Comparison of ENCODE assay signal across 22 cellular contexts in genomic region chr11:10499452-10500262, GRCh38. TPM values are rescaled to one million over a fixed set of nuclear protein-coding genes. Genes with fewer than 3 reads are reported as not detected.
DNase-seq lines count a peak whose midpoint lies in the region; ATAC-seq and TF ChIP-seq lines count a peak whose summit lies in the region.
"Had no signal": no experiment of that assay in that cellular context is flagged by ENCODE, and none has a peak within 500 bp of the region (broad histone marks: within the 10 kb centered on the region; RNA-seq: fewer than 3 reads in every experiment).

No MANE protein-coding gene starts in this region.

- no peak overlapping the region for H3K4me3 Mint-ChIP-seq in natural killer cell treated with Interleukin-12 subunit alpha and Interleukin-12 subunit beta and Interleukin-15 and Interleukin-18, amount 100 ng/mL, for 72 hours
- H3K4me3 Mint-ChIP-seq in natural killer cell, result no peak overlapping the region

- H3K36me3 Mint-ChIP-seq in natural killer cell treated with Interleukin-12 subunit alpha and Interleukin-12 subunit beta and Interleukin-15 and Interleukin-18, amount 100 ng/mL, for 72 hours, result no peaks in the 10 kb centered on the region
- no peaks in the 10 kb centered on the region for H3K36me3 Mint-ChIP-seq in natural killer cell

- TF ChIP-seq POLR2A in lower leg skin (IDR thresholded peaks at IDR 0.05), result no peak

- TF ChIP-seq CTCF in natural killer cell (IDR thresholded peaks at IDR 0.05) (no peak), lower leg skin (IDR thresholded peaks at IDR 0.05) (no peak)

- ATAC-seq in natural killer cell treated with Interleukin-12 subunit alpha and Interleukin-12 subunit beta and Interleukin-15 and Interleukin-18, amount 100 ng/mL, for 72 hours, result no peak
- ATAC-seq in natural killer cell (no peak), HG02759 (IDR thresholded peaks at IDR 0.05; ENCODE audit: unreplicated experiment) (no peak)
- ATAC-seq: left colon, mucosa of descending colon, right lobe of liver had no signal

- no peaks in the 10 kb centered on the region for H3K4me1 Mint-ChIP-seq in natural killer cell treated with Interleukin-12 subunit alpha and Interleukin-12 subunit beta and Interleukin-15 and Interleukin-18, amount 100 ng/mL, for 72 hours (ENCODE audit: low read depth in 2 of 2)
- H3K4me1 Mint-ChIP-seq in natural killer cell, result no peaks in the 10 kb centered on the region

- intact Hi-C loops in natural killer cell (cut with micrococcal nuclease) (no loop called here), lower leg skin (cut with DNase I; ENCODE audit: low total_unique reads) (no loop called here)

- H3K27ac Mint-ChIP-seq in natural killer cell treated with Interleukin-12 subunit alpha and Interleukin-12 subunit beta and Interleukin-15 and Interleukin-18, amount 100 ng/mL, for 72 hours, result no peak overlapping the region
- H3K27ac Mint-ChIP-seq in natural killer cell, result no peak overlapping the region
- H3K27ac Mint-ChIP-seq: activated T-helper 2 cell treated with anti-CD3 and anti-CD28 coated beads, Interferon-gamma antibody, Interleukin-2, Interleukin-4, amounts not matched to agents 10 μg/mL and 5 μg/mL and 100 μg/mL, durations not matched to agents 14 hours and 24 hours and 36 hours had no signal

- no peaks in the 10 kb centered on the region for H3K27me3 Mint-ChIP-seq in natural killer cell treated with Interleukin-12 subunit alpha and Interleukin-12 subunit beta and Interleukin-15 and Interleukin-18, amount 100 ng/mL, for 72 hours
- H3K27me3 Mint-ChIP-seq in natural killer cell (ENCODE audit: low read depth in 2 of 2), result no peaks in the 10 kb centered on the region

- 81 to 86% methylated on average over 15 of the region's 15 CpGs for WGBS in lower leg skin, 2 donors

- DNase-seq in natural killer cell treated with Interleukin-12 subunit alpha and Interleukin-12 subunit beta and Interleukin-15 and Interleukin-18, amount 100 ng/mL, for 72 hours (ENCODE audit: low spot score), result peak; percentile 51
- no peak for DNase-seq in natural killer cell
- peak; percentile 47 for DNase-seq in amniotic epithelial cell (ENCODE audit: low read depth)
- peak; percentile 70 to 87 for DNase-seq in lower leg skin (ENCODE audit: low spot score in 2 of 2)
- no peak for DNase-seq in NCI-H2081 treated with DMSO at 0.1 percent for 48 hours (lab: John Stamatoyannopoulos, UW)
- no peak for DNase-seq in foreskin melanocyte
- no peak for DNase-seq in NCI-H1694 (lab: John Stamatoyannopoulos, UW)
- DNase-seq: activated CD4-positive, CD25-positive, alpha-beta regulatory T cell; central memory CD4-positive, alpha-beta T cell; effector CD8-positive, alpha-beta T cell; KG1; left colon; mucosa of descending colon; NCI-H1092; NCI-H2107; NCI-H524 treated with DMSO at 0.1 percent for 48 hours; PC-9; stomach; T-helper 9 cell had no signal

- no peak overlapping the region for H3K4me3 ChIP-seq in lower leg skin (ENCODE audit: low read depth, poor library complexity, severe bottlenecking)
- H3K4me3 ChIP-seq: mucosa of descending colon, PC-9, right lobe of liver, stomach had no signal

- no peaks in the 10 kb centered on the region for H3K9me3 Mint-ChIP-seq in natural killer cell treated with Interleukin-12 subunit alpha and Interleukin-12 subunit beta and Interleukin-15 and Interleukin-18, amount 100 ng/mL, for 72 hours
- H3K9me3 Mint-ChIP-seq in natural killer cell, result no peaks in the 10 kb centered on the region
- H3K9me3 Mint-ChIP-seq: activated T-helper 2 cell treated with anti-CD3 and anti-CD28 coated beads, Interferon-gamma antibody, Interleukin-2, Interleukin-4, amounts not matched to agents 10 μg/mL and 5 μg/mL and 100 μg/mL, durations not matched to agents 14 hours and 24 hours and 36 hours had no signal

RNA-seq across cellular contexts. Expression of gene RNF141, which starts 41.3 kb away (rescaled TPM):
- 10 to 100 TPM in 1 of 2 donors, 1 to 10 TPM in 1; 9.5 to 12.7 TPM for total RNA-seq in natural killer cell treated with Interleukin-12 subunit alpha and Interleukin-12 subunit beta and Interleukin-15 and Interleukin-18, amount 100 ng/mL, for 72 hours
- total RNA-seq in natural killer cell (10 to 100 TPM; 10.3 to 13.9 (median 11.7) TPM), lower leg skin (10 to 100 TPM; 70.6 to 74.9 (median 74.2) TPM)

RNA-seq across cellular contexts. Expression of gene AMPD3, which starts 44.6 kb away (rescaled TPM):
- total RNA-seq in natural killer cell treated with Interleukin-12 subunit alpha and Interleukin-12 subunit beta and Interleukin-15 and Interleukin-18, amount 100 ng/mL, for 72 hours, result 10 to 100 TPM; 10.9 to 11.3 TPM
- 1 to 10 TPM; 5.5 to 9.2 (median 6.8) TPM for total RNA-seq in natural killer cell
- 10 to 100 TPM; 30.2 to 43.3 (median 32.6) TPM for total RNA-seq in lower leg skin

Comparison
In these comparisons a context has a peak if more than half of its experiments do, and no peak if none do; other contexts are left out.
1. DNase-seq: peak in natural killer cell treated with Interleukin-12 subunit alpha and Interleukin-12 subunit beta and Interleukin-15 and Interleukin-18, amount 100 ng/mL, for 72 hours (single experiment), amniotic epithelial cell (single experiment) and lower leg skin (2 of 2); none in natural killer cell (single experiment), NCI-H2081 treated with DMSO at 0.1 percent for 48 hours (single experiment), foreskin melanocyte (single experiment) and NCI-H1694 (single experiment).
2. RNA of gene RNF141, which starts 41.3 kb away (total RNA-seq): 70.6 to 74.9 TPM in lower leg skin; 9.5 to 12.7 TPM in natural killer cell treated with Interleukin-12 subunit alpha and Interleukin-12 subunit beta and Interleukin-15 and Interleukin-18, amount 100 ng/mL, for 72 hours and 10.3 to 13.9 TPM in natural killer cell; every median in the first group is over 4 times any median in the second.